In the genomic region with DNA sequence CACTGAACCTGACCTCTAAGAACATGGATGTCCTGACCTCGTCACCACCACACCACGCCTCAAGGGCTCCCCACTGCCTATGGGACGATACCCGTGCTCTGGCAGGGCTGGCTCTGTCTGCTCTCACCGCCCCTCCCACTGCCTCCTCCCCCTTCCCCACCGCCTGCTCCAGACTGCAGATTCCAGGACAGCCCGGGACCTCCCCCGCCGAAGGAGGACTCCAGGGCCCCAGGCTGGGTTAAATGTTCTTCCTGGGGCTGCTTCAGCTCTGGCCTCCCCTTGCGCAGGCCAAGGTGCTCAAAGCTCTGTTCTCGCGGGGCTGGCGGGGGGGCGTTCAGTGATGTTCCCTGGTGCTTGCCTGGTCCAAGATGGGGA, we compare ENCODE assay signal across 8 cellular contexts. TPM values are rescaled to one million over a fixed set of nuclear protein-coding genes. Genes with fewer than 3 reads are reported as not detected.
A peak's percentile ranks its signal among the peaks of the same experiment; 100 is the strongest.
DNase-seq lines count a peak whose midpoint lies in the region; ATAC-seq and TF ChIP-seq lines count a peak whose summit lies in the region.

No MANE protein-coding gene starts in this region.

- TF ChIP-seq CTCF in AG10803 (conservative IDR thresholded peaks at IDR 0.05; ENCODE audit: low read length) (no peak), ovary (IDR thresholded peaks at IDR 0.05) (no peak)

- no peak overlapping the region for H3K27ac Mint-ChIP-seq in T-cell

- H3K4me3 ChIP-seq in AG10803 (ENCODE audit: low read length), result peak overlapping the region; percentile 49
- H3K4me3 ChIP-seq in ovary, result peak overlapping the region; percentile 31

- CTCF ChIA-PET in T-cell (lab: Charles Lee), result interaction anchor here (0.6 to 1.5 kb wide), 9 partner anchors 19 to 1915 kb away, joined by 3 to 9 read pairs (median 4); a partner anchor contains a TSS

- 1 to 3% (median 2%) methylated on average over 10 to 14 of the region's 14 CpGs for WGBS in ovary, 3 donors

- TF ChIP-seq EP300 in ovary (IDR thresholded peaks at IDR 0.05), result no peak

- POLR2A ChIA-PET in T-cell (lab: Charles Lee), result interaction anchor here in 1 of 2 donors (0.9 kb wide), 1 partner anchor 133 kb away, joined by 4 read pairs; a partner anchor contains a TSS

- H3K27ac ChIP-seq in ovary, result no peak overlapping the region

- H3K27me3 Mint-ChIP-seq in T-cell, result peaks cover 11 to 34% of the 10 kb centered on the region in 2 donors

- H3K4me3 Mint-ChIP-seq in T-cell, result peak overlapping the region; percentile 46 to 71 (median 55)

- H3K36me3 ChIP-seq in ovary, result no peaks in the 10 kb centered on the region

- peaks cover 13 to 29% (median 16%) of the 10 kb centered on the region in 3 donors for H3K4me1 Mint-ChIP-seq in T-cell

- peak; percentile 32 for DNase-seq in AG10803 (ENCODE audit: low read depth)
- DNase-seq in T-cell, result no peak
- DNase-seq in fibroblast of gingiva (ENCODE audit: low read depth), result peak; percentile 41
- DNase-seq in ovary, result no peak
- DNase-seq in DMS79 treated with DMSO at 0.1 percent for 48 hours (lab: John Stamatoyannopoulos, UW), result no peak

- no peaks in the 10 kb centered on the region for H3K9me3 Mint-ChIP-seq in T-cell

- no peaks in the 10 kb centered on the region for H3K36me3 Mint-ChIP-seq in T-cell

- no peaks in the 10 kb centered on the region for H3K9me3 ChIP-seq in ovary

- H3K27me3 ChIP-seq in ovary, result no peaks in the 10 kb centered on the region

- ATAC-seq in GM21528 (IDR thresholded peaks at IDR 0.05; ENCODE audit: low FRiP score, unreplicated experiment) (peak; percentile 17), T-cell (replicated peaks in 1 of 4) (peak; percentile 9 to 23 (median 9)), GM21423 (IDR thresholded peaks at IDR 0.05; ENCODE audit: unreplicated experiment) (no peak), HG02970 (IDR thresholded peaks at IDR 0.05; ENCODE audit: low FRiP score, unreplicated experiment) (no peak)

- H3K4me1 ChIP-seq in ovary (ENCODE audit: insufficient read depth), result peaks cover 11% of the 10 kb centered on the region

- intact Hi-C loops in ovary (cut with DNase I), result loop anchor here in 3 of 4 donors (2.0 to 5.0 kb wide), 2 partner anchors 118 to 120 kb away; no protein-coding TSS in a partner anchor

- TF ChIP-seq POLR2A in ovary (IDR thresholded peaks at IDR 0.05), result no peak

RNA-seq across cellular contexts. Expression of a gene that starts 3.1 kb away (rescaled TPM):
- total RNA-seq in T-cell (under 1 TPM in 2 of 5 donors, not detected in 3; 0.43 to 0.44 TPM), ovary (1 to 10 TPM in 1 of 7 donors, under 1 TPM in 2, not detected in 4; 0.46 to 1.1 (median 0.78) TPM)
- under 1 TPM in 1 of 2 donors, not detected in 1; 0.17 TPM for polyA plus RNA-seq in ovary

RNA-seq across cellular contexts. Expression of a gene that starts 4.0 kb away (rescaled TPM):
- total RNA-seq in T-cell (1 to 10 TPM; 2.9 to 6.8 (median 5.8) TPM), ovary (100 to 1,000 TPM in 1 of 7 donors, 10 to 100 TPM in 6; 25.0 to 118 (median 78.7) TPM)
- polyA plus RNA-seq in ovary, result 100 to 1,000 TPM in 1 of 2 donors, 1 to 10 TPM in 1; 6.3 to 101 TPM

RNA-seq across cellular contexts. Expression of a gene that starts 13.1 kb away (rescaled TPM):
- 10 to 100 TPM; 44.3 to 73.7 (median 68.8) TPM for total RNA-seq in T-cell
- 10 to 100 TPM; 25.8 to 44.5 (median 30.3) TPM for total RNA-seq in ovary
- polyA plus RNA-seq in ovary, result 10 to 100 TPM in 1 of 2 donors, under 1 TPM in 1; 0.95 to 26.7 TPM

RNA-seq across cellular contexts. Expression of a gene that starts 24.9 kb away (rescaled TPM):
- total RNA-seq in T-cell (10 to 100 TPM in 3 of 5 donors, 1 to 10 TPM in 2; 5.8 to 24.1 (median 18.3) TPM), ovary (10 to 100 TPM; 17.1 to 38.1 (median 23.9) TPM)
- polyA plus RNA-seq in ovary, result 10 to 100 TPM in 1 of 2 donors, 1 to 10 TPM in 1; 1.9 to 27.3 TPM

RNA-seq across cellular contexts. Expression of a gene that starts 25.1 kb away (rescaled TPM):
- 100 to 1,000 TPM; 134 to 181 (median 161) TPM for total RNA-seq in T-cell
- total RNA-seq in ovary, result 100 to 1,000 TPM in 4 of 7 donors, 10 to 100 TPM in 3; 47.0 to 150 (median 131) TPM
- polyA plus RNA-seq in ovary, result 10 to 100 TPM; 51.7 to 72.1 TPM

Comparison
In these comparisons a context has a peak if more than half of its experiments do, and no peak if none do; other contexts are left out.
1. DNase-seq: peak in AG10803 (single experiment) and fibroblast of gingiva (single experiment); none in T-cell (0 of 34), ovary (0 of 5) and DMS79 treated with DMSO at 0.1 percent for 48 hours (single experiment).
2. ATAC-seq: peak in GM21528 (single experiment) and T-cell (4 of 4); none in GM21423 (single experiment) and HG02970 (single experiment).